Comparison of ENCODE assay signal across 18 cellular contexts in the genomic region with DNA sequence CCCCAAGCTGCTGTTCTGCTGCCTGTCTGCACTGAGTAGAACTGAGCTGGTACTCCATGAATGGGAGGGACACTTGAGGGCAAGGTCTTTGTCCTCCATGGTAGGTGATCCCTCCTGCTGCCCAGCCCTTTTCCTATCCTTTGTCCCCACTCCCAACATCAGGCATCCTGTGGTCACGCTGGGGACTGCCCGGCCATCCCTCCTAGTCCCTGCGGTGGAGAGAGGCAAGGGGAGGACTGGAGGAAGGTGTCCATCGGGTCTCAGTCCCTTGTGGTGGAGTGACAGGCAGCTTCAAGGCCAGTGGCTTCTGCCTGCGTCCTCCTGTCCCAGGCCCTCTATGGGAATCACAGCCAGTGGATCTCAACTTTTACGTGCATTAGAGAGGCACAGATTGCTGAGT. TPM values are rescaled to one million over a fixed set of nuclear protein-coding genes. Genes with fewer than 3 reads are reported as not detected.
A peak's percentile ranks its signal among the peaks of the same experiment; 100 is the strongest.
DNase-seq lines count a peak whose midpoint lies in the region; ATAC-seq, FAIRE-seq and TF ChIP-seq lines count a peak whose summit lies in the region.
"Had no signal": no experiment of that assay in that cellular context is flagged by ENCODE, and none has a peak within 500 bp of the region (broad histone marks: within the 10 kb centered on the region; RNA-seq: fewer than 3 reads in every experiment).

No MANE protein-coding gene starts in this region.

- WGBS in H1 (ENCODE audit: extremely low coverage in 1 of 2, insufficient coverage in 1 of 2, insufficient read length in 1 of 2, insufficient replicate concordance in 2 of 2, low coverage in 1 of 2, low lambda C conversion rate in 2 of 2, missing lambda C conversion rate in 1 of 2), 2 experiments, result 91% methylated on average over 6 of the region's 6 CpGs; no CpG with 5 or more reads in 1 of the 2 experiments
- WGBS in mesenchymal stem cell, result 93% methylated on average over 6 of the region's 6 CpGs
- no CpG with 5 or more reads among the region's 6 CpGs for WGBS in neuronal stem cell (ENCODE audit: extremely low coverage in 2 of 2, insufficient read length in 2 of 2, insufficient replicate concordance in 1 of 2), 2 donors
- WGBS in tibial nerve, 2 donors, result 78 to 79% methylated on average over 5 to 6 of the region's 6 CpGs
- WGBS in esophagus muscularis mucosa, result 93% methylated on average over 6 of the region's 6 CpGs

- peaks cover 9 to 14% of the 10 kb centered on the region in 2 experiments for H4K20me1 ChIP-seq in H1 (replicated peaks in 1 of 2; ENCODE audit: control insufficient read depth in 1 of 2, insufficient read depth in 2 of 2, low read length in 2 of 2)

- H3K27me3 ChIP-seq in H1 (replicated peaks in 1 of 4; ENCODE audit: control insufficient read depth in 3 of 4, extremely low read depth in 1 of 4, insufficient read depth in 3 of 4, low read length in 3 of 4) (peaks cover 0 to 19% (median 17%) of the 10 kb centered on the region in 4 experiments; a peak in 6 of 7 replicates), mesenchymal stem cell (ENCODE audit: control insufficient read depth in 1 of 2, insufficient read depth in 1 of 2, low read length in 2 of 2) (peaks cover 0 to 4% of the 10 kb centered on the region in 2 experiments), neuronal stem cell (ENCODE audit: control insufficient read depth in 3 of 3, insufficient read depth in 3 of 3, low read depth in 1 of 3, low read length in 3 of 3) (no peaks in the 10 kb centered on the region), tibial nerve (no peaks in the 10 kb centered on the region), esophagus muscularis mucosa (no peaks in the 10 kb centered on the region)

- H3K4me1 ChIP-seq in H1 (replicated peaks in 1 of 4; ENCODE audit: control insufficient read depth in 3 of 4, insufficient read depth in 4 of 4, low read length in 3 of 4) (peaks cover 5 to 15% (median 9%) of the 10 kb centered on the region in 4 experiments), mesenchymal stem cell (ENCODE audit: control insufficient read depth, insufficient read depth, low read depth, low read length) (peaks cover 23% of the 10 kb centered on the region), neuronal stem cell (ENCODE audit: control insufficient read depth in 2 of 2, insufficient read depth in 1 of 2, low read depth in 1 of 2, low read length in 2 of 2) (peaks cover 0 to 19% of the 10 kb centered on the region in 2 donors), tibial nerve (no peaks in the 10 kb centered on the region), esophagus muscularis mucosa (peaks cover 0 to 43% (median 34%) of the 10 kb centered on the region in 4 donors)
- H3K4me1 ChIP-seq: Caco-2, HAP-1 had no signal

- H2BK120ac ChIP-seq in H1 (replicated peaks; ENCODE audit: low read depth, low read length) (no peak overlapping the region), mesenchymal stem cell (ENCODE audit: low read depth, low read length) (no peak overlapping the region), neuronal stem cell (ENCODE audit: low read depth, low read length) (peak overlapping the region; percentile 14)

- no peak for FAIRE-seq in H1 (lab: Jason Lieb, UNC)
- FAIRE-seq: A204.1, D721Med, G401.6, GM12892, GM18507, HepG2 had no signal

- TF ChIP-seq POLR2A in H1 (IDR thresholded peaks at IDR 0.05; ENCODE audit: control extremely low read depth in 1 of 2, low read depth in 2 of 2, low read length in 2 of 2) (no peak), tibial nerve (IDR thresholded peaks at IDR 0.05) (no peak), esophagus muscularis mucosa (IDR thresholded peaks at IDR 0.05; ENCODE audit: low read depth) (no peak)

- no peak overlapping the region for H3K23ac ChIP-seq in H1 (ENCODE audit: insufficient read length)
- H3K23ac ChIP-seq in mesenchymal stem cell (ENCODE audit: low read length in 2 of 2), result no peak overlapping the region
- peak overlapping the region; percentile 62 for H3K23ac ChIP-seq in neuronal stem cell (ENCODE audit: low read depth, low read length, poor library complexity)

- no peak for TF ChIP-seq EP300 in H1 (IDR thresholded peaks at IDR 0.05; ENCODE audit: borderline replicate concordance in 1 of 2, low read depth in 2 of 2, low read length in 2 of 2)
- no peak for TF ChIP-seq EP300 in tibial nerve (IDR thresholded peaks at IDR 0.05)
- no peak for TF ChIP-seq EP300 in esophagus muscularis mucosa (IDR thresholded peaks at IDR 0.05)

- no peak overlapping the region for H3K56ac ChIP-seq in H1 (replicated peaks; ENCODE audit: insufficient read length, low read depth, low read length)

- H2BK15ac ChIP-seq in H1 (ENCODE audit: low read length) (0 out of 2 replicates have a peak overlapping the region, but pooled peaks have one; percentile 21), mesenchymal stem cell (ENCODE audit: low read depth, poor library complexity, severe bottlenecking) (no peak overlapping the region), neuronal stem cell (ENCODE audit: low read length) (no peak overlapping the region)

- H3K27ac ChIP-seq in H1 (ENCODE audit: low read depth, low read length) (no peak overlapping the region), mesenchymal stem cell (ENCODE audit: low read length, poor library complexity, severe bottlenecking) (no peak overlapping the region), neuronal stem cell (replicated peaks; ENCODE audit: low read length) (no peak overlapping the region), tibial nerve (no peak overlapping the region), esophagus muscularis mucosa (replicated peaks in 1 of 4) (no peak overlapping the region)
- H3K27ac ChIP-seq: C4-2B had no signal

- no peak overlapping the region for H3K18ac ChIP-seq in H1 (ENCODE audit: extremely low read depth, low read length)
- H3K18ac ChIP-seq in mesenchymal stem cell (ENCODE audit: low read depth in 1 of 2, low read length in 2 of 2), result no peak overlapping the region
- peak overlapping the region; percentile 74 for H3K18ac ChIP-seq in neuronal stem cell (ENCODE audit: low read length)

- H2BK12ac ChIP-seq in H1 (ENCODE audit: low read depth, low read length) (no peak overlapping the region; the same call in 1 of the 2 replicates), mesenchymal stem cell (ENCODE audit: low read length in 2 of 2) (no peak overlapping the region), neuronal stem cell (ENCODE audit: low read length) (peak overlapping the region; percentile 76)

- no peak overlapping the region for H2BK5ac ChIP-seq in H1 (ENCODE audit: low read depth, low read length)
- no peak overlapping the region for H2BK5ac ChIP-seq in mesenchymal stem cell (ENCODE audit: low read depth, low read length, poor library complexity, severe bottlenecking)
- peak overlapping the region; percentile 85 for H2BK5ac ChIP-seq in neuronal stem cell (ENCODE audit: low read length)

- no peaks in the 10 kb centered on the region for H3K36me3 ChIP-seq in H1 (ENCODE audit: control insufficient read depth in 2 of 4, insufficient read depth in 4 of 4, low read length in 3 of 4)
- peaks cover 0 to 2% of the 10 kb centered on the region in 2 experiments for H3K36me3 ChIP-seq in mesenchymal stem cell (ENCODE audit: control insufficient read depth in 1 of 2, insufficient read depth in 2 of 2, low read depth in 1 of 2, low read length in 2 of 2)
- H3K36me3 ChIP-seq in neuronal stem cell (replicated peaks in 1 of 2; ENCODE audit: control insufficient read depth in 2 of 2, insufficient read depth in 2 of 2, low read length in 2 of 2), result peaks cover 6 to 7% of the 10 kb centered on the region in 2 donors
- H3K36me3 ChIP-seq in tibial nerve, result no peaks in the 10 kb centered on the region
- no peaks in the 10 kb centered on the region for H3K36me3 ChIP-seq in esophagus muscularis mucosa
- H3K36me3 ChIP-seq: HAP-1 had no signal

- POLR2A ChIA-PET in H1 (lab: Charles Lee; ENCODE audit: partially characterized antibody), result interaction anchor here (1.1 kb wide), 1 partner anchor 24 kb away, joined by 4 read pairs; no protein-coding TSS in a partner anchor

- no peak overlapping the region for H4K5ac ChIP-seq in H1 (ENCODE audit: insufficient read length, low read depth, low read length)

- no peak overlapping the region for H4K91ac ChIP-seq in H1 (replicated peaks; ENCODE audit: insufficient read length, low read length)
- no peak overlapping the region for H4K91ac ChIP-seq in mesenchymal stem cell (ENCODE audit: low read length)
- no peak overlapping the region for H4K91ac ChIP-seq in neuronal stem cell (ENCODE audit: low read depth, low read length, poor library complexity)

- H2AK5ac ChIP-seq in H1 (ENCODE audit: low read depth, low read length) (no peak overlapping the region; the same call in 1 of the 2 replicates), mesenchymal stem cell (ENCODE audit: low read length, severe bottlenecking) (peak overlapping the region; percentile 9), neuronal stem cell (ENCODE audit: low read depth, low read length) (peak overlapping the region; percentile 70)

- DNase-seq in H1 (ENCODE audit: low read depth in 1 of 2, low spot score in 2 of 2), result no peak
- DNase-seq in mesenchymal stem cell, result no peak
- no peak for DNase-seq in neuronal stem cell (ENCODE audit: low spot score)
- no peak for DNase-seq in tibial nerve (ENCODE audit: low spot score in 2 of 2)
- no peak for DNase-seq in esophagus muscularis mucosa (ENCODE audit: extremely low spot score)
- DNase-seq: ACHN; AML-193; Caco-2; CD4-positive, alpha-beta T cell had no signal

- H3K4me3 ChIP-seq in H1 (ENCODE audit: extremely low read depth in 1 of 4, insufficient read depth in 2 of 4, low read depth in 3 of 4, low read length in 4 of 4) (no peak overlapping the region), mesenchymal stem cell (ENCODE audit: insufficient read depth in 1 of 2, low read depth in 1 of 2, low read length in 2 of 2) (no peak overlapping the region), neuronal stem cell (ENCODE audit: low read length in 2 of 2) (no peak overlapping the region), tibial nerve (no peak overlapping the region), esophagus muscularis mucosa (no peak overlapping the region)
- H3K4me3 ChIP-seq: HAP-1 had no signal

- ATAC-seq in GM21360 (IDR thresholded peaks at IDR 0.05; ENCODE audit: unreplicated experiment), result no peak
- ATAC-seq: HepG2 had no signal

- intact Hi-C loops in esophagus muscularis mucosa (cut with DNase I), result no loop called here

- no peaks in the 10 kb centered on the region; the same call in 1 of the 2 replicates for H3K79me1 ChIP-seq in H1 (ENCODE audit: low read depth, low read length)
- peaks cover 47% of the 10 kb centered on the region for H3K79me1 ChIP-seq in mesenchymal stem cell (replicated peaks; ENCODE audit: low read length, poor library complexity, severe bottlenecking)
- H3K79me1 ChIP-seq in neuronal stem cell (ENCODE audit: low read depth, low read length), result peaks cover 9% of the 10 kb centered on the region

- H3K4ac ChIP-seq in H1 (replicated peaks; ENCODE audit: insufficient read length, low read depth, low read length) (no peak overlapping the region), mesenchymal stem cell (ENCODE audit: low read depth in 1 of 2, low read length in 2 of 2) (no peak overlapping the region), neuronal stem cell (ENCODE audit: low read length) (no peak overlapping the region)

- H4K8ac ChIP-seq in H1 (ENCODE audit: extremely low read depth, insufficient read depth, low read length) (no peak overlapping the region), mesenchymal stem cell (ENCODE audit: low read length) (no peak overlapping the region), neuronal stem cell (ENCODE audit: low read depth, low read length) (peak overlapping the region; percentile 6)

- no peak overlapping the region for H3K4me2 ChIP-seq in H1 (ENCODE audit: insufficient read depth in 1 of 2, low read depth in 2 of 2, low read length in 2 of 2)
- H3K4me2 ChIP-seq in mesenchymal stem cell (ENCODE audit: low read length, poor library complexity, severe bottlenecking), result no peak overlapping the region
- H3K4me2 ChIP-seq in neuronal stem cell (ENCODE audit: insufficient read depth, low read length, poor library complexity, severe bottlenecking), result no peak overlapping the region

- TF ChIP-seq CTCF in H1 (IDR thresholded peaks at IDR 0.05; ENCODE audit: control extremely low read depth in 1 of 3, insufficient read depth in 1 of 3, low read depth in 1 of 3, low read length in 3 of 3) (no peak), tibial nerve (IDR thresholded peaks at IDR 0.05) (no peak), esophagus muscularis mucosa (IDR thresholded peaks at IDR 0.05) (no peak)

- H3K14ac ChIP-seq in H1 (ENCODE audit: insufficient read length) (no peak overlapping the region), mesenchymal stem cell (ENCODE audit: low read length in 2 of 2) (peak overlapping the region in 1 of 2 experiments; percentile 3), neuronal stem cell (ENCODE audit: low read length) (peak overlapping the region; percentile 94)

- peaks cover 1% of the 10 kb centered on the region; the same call in 1 of the 2 replicates for H3K23me2 ChIP-seq in H1 (ENCODE audit: low read depth, low read length)

- no peak for TF ChIP-seq RAD21 in H1 (IDR thresholded peaks at IDR 0.05 in 1 of 2, conservative IDR thresholded peaks at IDR 0.05 in 1 of 2; ENCODE audit: low read depth in 2 of 2, low read length in 2 of 2)

- no peaks in the 10 kb centered on the region for H3K79me2 ChIP-seq in H1 (ENCODE audit: control insufficient read depth in 1 of 2, insufficient read depth in 2 of 2, low read length in 2 of 2)

- CTCF ChIA-PET in H1 (lab: Charles Lee; ENCODE audit: partially characterized antibody), result interaction anchor here (0.5 to 1.5 kb wide), 2 partner anchors 23 to 165 kb away, joined by 3 read pairs; no protein-coding TSS in a partner anchor

- H2BK20ac ChIP-seq in H1 (ENCODE audit: low read length), result no peak overlapping the region

- H2AFZ ChIP-seq in H1 (ENCODE audit: low read length) (no peak overlapping the region), mesenchymal stem cell (ENCODE audit: low read depth, low read length) (no peak overlapping the region), neuronal stem cell (ENCODE audit: low read length) (no peak overlapping the region)

- H3K9me3 ChIP-seq in H1 (ENCODE audit: insufficient read depth in 2 of 2, low read depth in 1 of 2, low read length in 1 of 2), result no peaks in the 10 kb centered on the region
- H3K9me3 ChIP-seq in mesenchymal stem cell (ENCODE audit: control insufficient read depth, low read length), result peaks cover 8% of the 10 kb centered on the region
- H3K9me3 ChIP-seq in neuronal stem cell (replicated peaks in 1 of 2; ENCODE audit: control insufficient read depth in 2 of 2, insufficient read depth in 1 of 2, low read depth in 1 of 2, low read length in 2 of 2), result peaks cover 8 to 11% of the 10 kb centered on the region in 2 donors
- H3K9me3 ChIP-seq in tibial nerve, result peaks cover 0 to 15% (median 0%) of the 10 kb centered on the region in 4 donors
- H3K9me3 ChIP-seq in esophagus muscularis mucosa, result peaks cover 0 to 1% (median under 1%) of the 10 kb centered on the region in 4 donors
- H3K9me3 ChIP-seq: Caco-2, HAP-1 had no signal

- H3K9ac ChIP-seq in H1 (replicated peaks in 1 of 4; ENCODE audit: extremely low read depth in 1 of 4, low read depth in 3 of 4, low read length in 3 of 4), result no peak overlapping the region
- H3K9ac ChIP-seq in mesenchymal stem cell (ENCODE audit: low read length), result no peak overlapping the region
- peak overlapping the region; percentile 72 for H3K9ac ChIP-seq in neuronal stem cell (ENCODE audit: low read depth, low read length, poor library complexity)

RNA-seq across cellular contexts. Expression of a gene that starts 25.9 kb away (rescaled TPM):
- 4.0 and 4.3 TPM in 2 replicates for total RNA-seq in H1 (2021; fragmentation: NEBNext Ultra II Directional; extraction: Animal tissue kit (Norgen Biotek cat#: 25700))
- polyA plus RNA-seq in H1 (2011; rRNA removed), result 2.7 and 5.4 TPM in 2 replicates
- polyA plus RNA-seq in H1 (2011; cell fraction: cytosol; rRNA removed), result 3.3 TPM
- polyA plus RNA-seq in H1 (2011; cell fraction: nucleus; rRNA removed), result 4.9 TPM
- polyA plus RNA-seq in H1 (2012, experiment 1 of 2), result 2.2 to 3.4 TPM (median 2.9 TPM) in 4 replicates
- polyA plus RNA-seq in H1 (2012, experiment 2 of 2), result 2.7 TPM
- 5.8 TPM for polyA plus RNA-seq in H1 (2013, experiment 1 of 2)
- polyA plus RNA-seq in H1 (2013, experiment 2 of 2), result 6.1 TPM
- 3.7 and 4.4 TPM in 2 replicates for polyA minus RNA-seq in H1 (2011; rRNA and poly(A)+ RNA removed)
- polyA minus RNA-seq in H1 (2011; cell fraction: cytosol; rRNA and poly(A)+ RNA removed), result 3.7 TPM
- 3.0 TPM for polyA minus RNA-seq in H1 (2011; cell fraction: nucleus; rRNA and poly(A)+ RNA removed)
- 7.6 TPM for polyA plus RNA-seq in mesenchymal stem cell (2013, experiment 1 of 2)
- 7.8 TPM for polyA plus RNA-seq in mesenchymal stem cell (2013, experiment 2 of 2)
- 14.0 TPM for polyA plus RNA-seq in neuronal stem cell (2013, experiment 1 of 2)
- 13.8 TPM for polyA plus RNA-seq in neuronal stem cell (2013, experiment 2 of 2)
- total RNA-seq in tibial nerve (1 to 10 TPM; 1.8 to 4.2 (median 2.7) TPM), esophagus muscularis mucosa (10 to 100 TPM; 37.4 to 71.8 (median 59.4) TPM)
- total RNA-seq: CD4-positive, alpha-beta T cell; HepG2 had no signal
- polyA plus RNA-seq: HepG2 had no signal
